ENCODE assay signal across 1 cellular context in genomic region chr4:153137677-153138630, GRCh38.
A peak's percentile ranks its signal among the peaks of the same experiment; 100 is the strongest.
TF ChIP-seq lines count a peak whose summit lies in the region.

No MANE protein-coding gene starts in this region.

TF ChIP-seq in K562, 482 proteins besides CTCF, POLR2A, EP300 and RAD21 (continued from another document):
- TF ChIP-seq MEF2A (IDR thresholded peaks at IDR 0.05; ENCODE audit: control insufficient read depth, low read depth, low read length) (no peak), ATF7 (IDR thresholded peaks at IDR 0.05) (0 out of 2 replicates have a peak, but pooled peaks have one; percentile 16), ZNF184 (CRISPR knock-in tag; IDR thresholded peaks at IDR 0.05) (no peak), SP1 (CRISPR knock-in tag; IDR thresholded peaks at IDR 0.05) (peak; percentile 49; the same call in 1 of the 2 replicates), LCOR (CRISPR knock-in tag; IDR thresholded peaks at IDR 0.05) (peak; percentile 59; the same call in 1 of the 2 replicates), TRIM24 (IDR thresholded peaks at IDR 0.05) (peak; percentile 21 to 46; a peak in 2 of 4 replicates), NFYB (IDR thresholded peaks at IDR 0.05; ENCODE audit: extremely low read depth, insufficient read length) (peak; percentile 45), DPF2 (IDR thresholded peaks at IDR 0.05) (peak; percentile 85), MYNN (IDR thresholded peaks at IDR 0.05) (peak; percentile 44; the same call in 1 of the 2 replicates), MYNN (CRISPR knock-in tag; IDR thresholded peaks at IDR 0.05) (no peak), ARID1B (IDR thresholded peaks at IDR 0.05) (peak; percentile 91), ZNF121 (CRISPR knock-in tag; conservative IDR thresholded peaks at IDR 0.05) (peak; percentile 81), IFI16 (CRISPR knock-in tag; IDR thresholded peaks at IDR 0.05) (no peak), HDGF (IDR thresholded peaks at IDR 0.05) (no peak), ZMIZ1 (IDR thresholded peaks at IDR 0.05; ENCODE audit: low read depth in 2 of 2, low read length in 2 of 2) (peak in 1 of 2 experiments; percentile 71; a peak in 1 of 4 replicates), ZNF282 (CRISPR knock-in tag; IDR thresholded peaks at IDR 0.05) (no peak), ARID3A (IDR thresholded peaks at IDR 0.05; ENCODE audit: borderline replicate concordance, low read depth, low read length) (peak; percentile 21; the same call in 1 of the 2 replicates)
